In the genomic region with DNA sequence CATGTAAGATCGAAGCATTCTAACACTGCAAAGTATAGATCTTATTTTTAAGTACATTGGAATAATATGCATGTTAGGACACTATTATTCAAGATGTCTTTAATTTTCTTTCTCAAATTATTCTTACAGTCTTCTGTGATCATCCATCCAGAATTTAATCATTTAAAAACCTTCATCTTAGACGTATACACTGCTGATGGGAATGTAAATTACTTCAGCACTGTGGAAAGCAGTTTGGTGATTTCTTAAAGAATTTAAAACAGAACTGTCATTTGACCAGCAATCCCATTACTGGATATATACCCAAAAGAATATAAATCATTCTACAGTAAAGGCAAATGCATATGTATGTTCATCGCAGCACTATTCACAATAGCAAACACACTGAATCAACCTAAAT, we compare ENCODE assay signal across 24 cellular contexts.
"Had no signal": no experiment of that assay in that cellular context is flagged by ENCODE, and none has a peak within 500 bp of the region (broad histone marks: within the 10 kb centered on the region; RNA-seq: fewer than 3 reads in every experiment).

No MANE protein-coding gene starts in this region.

- H3K4me3 Mint-ChIP-seq: effector memory CD8-positive, alpha-beta T cell; mesothelial cell of epicardium; naive B cell; natural killer cell treated with Interleukin-12 subunit alpha and Interleukin-12 subunit beta and Interleukin-15 and Interleukin-18, amount 100 ng/mL, for 72 hours; neural progenitor cell; stimulated activated naive B cell treated with anti-CD40 and anti-IgM and Interleukin-4, amounts not matched to agents 10 μg/mL and 1 μg/mL and 100 μg/mL, for 72 hours; stimulated activated naive CD8-positive, alpha-beta T cell treated with anti-CD3 and anti-CD28 coated beads, Interleukin-15, amount 100 ng/mL, for 72 hours had no signal

- ATAC-seq: effector memory CD8-positive, alpha-beta T cell; left lobe of liver; mucosa of descending colon; natural killer cell treated with Interleukin-12 subunit alpha and Interleukin-12 subunit beta and Interleukin-15 and Interleukin-18, amount 100 ng/mL, for 72 hours; right lobe of liver; stimulated activated naive B cell treated with anti-CD40 and anti-IgM and Interleukin-4, amounts not matched to agents 10 μg/mL and 1 μg/mL and 100 μg/mL, for 72 hours; stimulated activated naive CD8-positive, alpha-beta T cell treated with anti-CD3 and anti-CD28 coated beads, Interleukin-15, amount 100 ng/mL, for 72 hours; upper lobe of right lung had no signal

- H3K27me3 Mint-ChIP-seq: effector memory CD8-positive, alpha-beta T cell; naive B cell; natural killer cell treated with Interleukin-12 subunit alpha and Interleukin-12 subunit beta and Interleukin-15 and Interleukin-18, amount 100 ng/mL, for 72 hours; progenitor cell of endocrine pancreas; stimulated activated naive B cell treated with anti-CD40 and anti-IgM and Interleukin-4, amounts not matched to agents 10 μg/mL and 1 μg/mL and 100 μg/mL, for 72 hours; stimulated activated naive CD8-positive, alpha-beta T cell treated with anti-CD3 and anti-CD28 coated beads, Interleukin-15, amount 100 ng/mL, for 72 hours had no signal

- H3K9me3 Mint-ChIP-seq: effector memory CD8-positive, alpha-beta T cell; mesothelial cell of epicardium; natural killer cell treated with Interleukin-12 subunit alpha and Interleukin-12 subunit beta and Interleukin-15 and Interleukin-18, amount 100 ng/mL, for 72 hours; stimulated activated naive B cell treated with anti-CD40 and anti-IgM and Interleukin-4, amounts not matched to agents 10 μg/mL and 1 μg/mL and 100 μg/mL, for 72 hours; stimulated activated naive CD8-positive, alpha-beta T cell treated with anti-CD3 and anti-CD28 coated beads, Interleukin-15, amount 100 ng/mL, for 72 hours had no signal

- H3K27me3 ChIP-seq: neural progenitor cell, right lobe of liver, suprapubic skin, transverse colon, upper lobe of right lung, uterus had no signal

- H3K4me2 ChIP-seq: neural progenitor cell had no signal

- H3K9ac ChIP-seq: neural progenitor cell, parathyroid adenoma had no signal

- H2AFZ ChIP-seq: neural progenitor cell, parathyroid adenoma had no signal

- H3K27ac Mint-ChIP-seq: effector memory CD8-positive, alpha-beta T cell; mesothelial cell of epicardium; natural killer cell treated with Interleukin-12 subunit alpha and Interleukin-12 subunit beta and Interleukin-15 and Interleukin-18, amount 100 ng/mL, for 72 hours; neural progenitor cell; stimulated activated naive B cell treated with anti-CD40 and anti-IgM and Interleukin-4, amounts not matched to agents 10 μg/mL and 1 μg/mL and 100 μg/mL, for 72 hours; stimulated activated naive CD8-positive, alpha-beta T cell treated with anti-CD3 and anti-CD28 coated beads, Interleukin-15, amount 100 ng/mL, for 72 hours had no signal

- H3K4me1 ChIP-seq: neural progenitor cell, parathyroid adenoma had no signal

- H3K27ac ChIP-seq: neural progenitor cell, parathyroid adenoma, right lobe of liver, suprapubic skin, transverse colon, upper lobe of right lung, uterus had no signal

- FAIRE-seq: endometrium, frontal cortex, kidney, small intestine had no signal

- DNase-seq: cortex of kidney; effector memory CD8-positive, alpha-beta T cell; kidney; mesenchymal stem cell; mucosa of descending colon; naive B cell; right lobe of liver; small intestine; stimulated activated CD4-positive, alpha-beta T cell treated with anti-CD3 and anti-CD28 coated beads, Interleukin-15, amount 100 ng/mL, for 24 hours; stimulated activated CD4-positive, alpha-beta T cell treated with anti-CD3 and anti-CD28 coated beads, Interleukin-2, amount 100 ng/mL, for 48 hours; stimulated activated naive B cell treated with anti-CD40 and anti-IgM and Interleukin-4, amounts not matched to agents 10 μg/mL and 1 μg/mL and 100 μg/mL, for 72 hours; stimulated activated naive CD8-positive, alpha-beta T cell treated with anti-CD3 and anti-CD28 coated beads, Interleukin-15, amount 100 ng/mL, for 72 hours; transverse colon; upper lobe of right lung; uterus had no signal

- H3K4me3 ChIP-seq: mucosa of descending colon, neural progenitor cell, suprapubic skin, transverse colon, upper lobe of right lung, uterus had no signal

- H3K9me3 ChIP-seq: mucosa of descending colon, right lobe of liver, suprapubic skin, transverse colon, upper lobe of right lung, uterus had no signal

- H3K36me3 Mint-ChIP-seq: mesothelial cell of epicardium had no signal

- H3K36me3 ChIP-seq: neural progenitor cell, transverse colon, uterus had no signal
